30 cellular contexts compared by ENCODE assay signal in the genomic region with DNA sequence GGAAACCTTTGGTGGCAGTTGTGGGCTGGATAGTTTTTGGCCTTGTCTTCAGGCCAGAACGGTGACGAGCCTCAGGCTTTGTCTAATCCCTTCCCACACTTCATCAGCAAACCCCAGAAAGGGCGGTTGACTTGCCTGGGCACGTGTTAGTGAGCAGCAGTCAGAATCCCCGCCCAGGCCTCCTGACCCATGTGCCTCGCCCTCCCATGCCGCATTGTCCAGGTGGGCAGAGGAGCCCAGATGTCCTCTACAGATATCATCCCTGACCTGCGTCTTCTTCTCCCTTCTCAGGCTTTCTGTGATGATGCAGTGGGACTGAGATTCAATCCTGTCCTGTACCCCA.
"Had no signal": no experiment of that assay in that cellular context is flagged by ENCODE, and none has a peak within 500 bp of the region (broad histone marks: within the 10 kb centered on the region; RNA-seq: fewer than 3 reads in every experiment).

No MANE protein-coding gene starts in this region.

- H3K36me3 ChIP-seq: adrenal gland, cardiac muscle cell, gastrocnemius medialis, ovary had no signal

- H3K4me1 ChIP-seq: body of pancreas, prostate gland, testis, upper lobe of left lung had no signal

- DNase-seq: activated B cell treated with CpG ODN at 0.5 μM for 24 hours; activated CD4-positive, alpha-beta T cell treated with anti-CD3 and anti-CD28 coated beads, Interleukin-2, amount 50 U/mL, for 1 hour; activated CD8-positive, alpha-beta T cell treated with anti-CD3 and anti-CD28 coated beads for 36 hours; activated effector memory CD4-positive, alpha-beta T cell treated with Interleukin-2 at 50 U/mL for 16 hours; activated naive CD4-positive, alpha-beta T cell treated with Interleukin-2 at 50 U/mL for 16 hours; activated T-cell treated with anti-CD3 and anti-CD28 coated beads for 4 hours; activated T-cell treated with anti-CD3 and anti-CD28 coated beads, Interleukin-2, amount 50 U/mL, for 72 hours; body of pancreas; cortex of kidney; gastrocnemius medialis; glutamatergic neuron; left ventricle myocardium inferior; naive B cell; nephron progenitor cell; retina; stimulated activated CD4-positive, alpha-beta T cell treated with anti-CD3 and anti-CD28 coated beads, Interleukin-15, amount 100 ng/mL, for 24 hours; stimulated activated naive CD8-positive, alpha-beta T cell treated with anti-CD3 and anti-CD28 coated beads, Interleukin-15, Interleukin-2, amounts not matched to agents 100 U/mL and 50 U/mL, for 24 hours; T-helper 1 cell; testis had no signal

- ATAC-seq: activated CD8-positive, alpha-beta T cell treated with anti-CD3 and anti-CD28 coated beads for 36 hours; activated T-cell treated with anti-CD3 and anti-CD28 coated beads, Interleukin-2, amount 50 U/mL, for 72 hours; body of pancreas; gastrocnemius medialis; stimulated activated naive CD8-positive, alpha-beta T cell treated with anti-CD3 and anti-CD28 coated beads, Interleukin-15, Interleukin-2, amounts not matched to agents 100 U/mL and 50 U/mL, for 24 hours had no signal

- H3K27me3 ChIP-seq: adrenal gland, body of pancreas, cardiac muscle cell, gastrocnemius medialis, ovary, testis, upper lobe of left lung had no signal

- H3K36me3 Mint-ChIP-seq: mesothelial cell of epicardium had no signal

- H3K27ac ChIP-seq: adrenal gland, body of pancreas, cardiac muscle cell, epithelial cell of prostate, left ventricle myocardium inferior, prostate gland, testis, upper lobe of left lung had no signal

- H3K4me3 Mint-ChIP-seq: activated B cell treated with CpG ODN at 0.5 μM for 24 hours; activated CD8-positive, alpha-beta T cell treated with anti-CD3 and anti-CD28 coated beads for 36 hours; activated naive CD8-positive, alpha-beta T cell; activated T-cell treated with anti-CD3 and anti-CD28 coated beads, Interleukin-2, amount 50 U/mL, for 72 hours; mesothelial cell of epicardium; naive B cell; nephron progenitor cell; T-helper 2 cell treated with Interferon-gamma antibody and Interleukin-4, amounts not matched to agents 5 μg/mL and 100 μg/mL, for 36 hours had no signal

- H3K4me1 Mint-ChIP-seq: activated B cell treated with CpG ODN at 0.5 μM for 24 hours had no signal

- H3K4me3 ChIP-seq: adrenal gland, body of pancreas, cardiac muscle cell, gastrocnemius medialis, left ventricle myocardium inferior, ovary, prostate gland, smooth muscle cell, testis, upper lobe of left lung had no signal

- H3K9me3 ChIP-seq: adrenal gland, body of pancreas, gastrocnemius medialis, left ventricle myocardium inferior, ovary, prostate gland, testis, upper lobe of left lung had no signal

- FAIRE-seq: islet of Langerhans had no signal

- H3K27ac Mint-ChIP-seq: activated B cell treated with CpG ODN at 0.5 μM for 24 hours; activated CD8-positive, alpha-beta T cell treated with anti-CD3 and anti-CD28 coated beads for 36 hours; activated naive CD8-positive, alpha-beta T cell; activated T-cell treated with anti-CD3 and anti-CD28 coated beads, Interleukin-2, amount 50 U/mL, for 72 hours; mesothelial cell of epicardium; T-helper 2 cell treated with Interferon-gamma antibody and Interleukin-4, amounts not matched to agents 5 μg/mL and 100 μg/mL, for 36 hours had no signal

- H3K9me3 Mint-ChIP-seq: activated B cell treated with CpG ODN at 0.5 μM for 24 hours; activated CD8-positive, alpha-beta T cell treated with anti-CD3 and anti-CD28 coated beads for 36 hours; activated T-cell treated with anti-CD3 and anti-CD28 coated beads, Interleukin-2, amount 50 U/mL, for 72 hours; mesothelial cell of epicardium; naive B cell; T-helper 2 cell treated with Interferon-gamma antibody and Interleukin-4, amounts not matched to agents 5 μg/mL and 100 μg/mL, for 36 hours had no signal
